18 cellular contexts compared by ENCODE assay signal in the genomic region with DNA sequence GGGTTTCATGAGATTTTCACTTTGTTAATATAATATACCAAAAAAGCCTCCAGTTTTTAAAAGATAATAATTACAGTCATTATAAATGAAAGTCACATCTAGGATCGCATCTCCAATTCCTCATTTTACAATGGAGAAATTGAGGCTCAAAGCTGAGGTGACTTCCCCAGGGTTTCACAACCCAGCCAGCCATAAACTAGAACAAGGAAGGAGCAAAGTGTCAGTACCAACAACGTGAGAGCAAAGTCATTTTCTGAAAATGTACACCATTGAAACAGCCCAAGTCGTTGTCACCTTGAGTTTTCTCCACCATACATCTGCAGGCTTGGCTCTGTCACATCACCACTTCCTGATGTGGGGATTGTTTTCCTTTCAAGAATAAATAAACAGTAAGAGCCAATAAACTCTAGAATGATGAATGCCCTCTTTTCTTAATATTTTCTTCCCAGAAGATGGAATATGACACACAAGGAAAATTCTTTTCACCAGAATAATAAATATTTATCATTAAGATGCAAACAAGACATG.
"Had no signal": no experiment of that assay in that cellular context is flagged by ENCODE, and none has a peak within 500 bp of the region (broad histone marks: within the 10 kb centered on the region; RNA-seq: fewer than 3 reads in every experiment).

No MANE protein-coding gene starts in this region.

- H3K4me3 ChIP-seq: breast epithelium, left lung, tibial nerve, uterus had no signal

- ATAC-seq: activated CD4-positive, CD25-positive, alpha-beta regulatory T cell treated with anti-CD3 and anti-CD28 coated beads, Interleukin-2, amount 50 U/mL, for 24 hours; activated CD8-positive, alpha-beta T cell treated with anti-CD3 and anti-CD28 coated beads, Interleukin-2, amount 10 ng/mL, durations not matched to agents 7 days and 5 days; left lung had no signal

- DNase-seq: activated CD4-positive, alpha-beta T cell treated with anti-CD3 and anti-CD28 coated beads, Interleukin-2, amount 10 ng/mL, durations not matched to agents 7 days and 5 days; activated CD8-positive, alpha-beta T cell treated with anti-CD3 and anti-CD28 coated beads, Interleukin-2, amount 10 ng/mL, durations not matched to agents 7 days and 5 days; activated gamma-delta T cell; activated T-cell treated with anti-CD3 and anti-CD28 coated beads, Interleukin-2, amount 50 U/mL, for 48 hours; cortex of kidney; head of caudate nucleus; left lung; nucleus accumbens; stimulated activated CD4-positive, alpha-beta T cell treated with anti-CD3 and anti-CD28 coated beads, Interleukin-2, amount 100 ng/mL, for 24 hours; T1000; uterus had no signal

- H3K36me3 ChIP-seq: breast epithelium, left lung, tibial nerve, uterus had no signal

- H3K9me3 ChIP-seq: breast epithelium, left lung, tibial nerve, uterus had no signal

- H3K4me1 ChIP-seq: breast epithelium, uterus had no signal

- H3K27me3 ChIP-seq: breast epithelium, left lung, tibial nerve, uterus had no signal

- FAIRE-seq: astrocyte, endometrium, frontal cortex, keratinocyte had no signal

- H3K27ac ChIP-seq: breast epithelium, left lung, tibial nerve, uterus had no signal
